Comparison of ENCODE assay signal across 27 cellular contexts in genomic region chr1:232303221-232303620, GRCh38.
"Had no signal": no experiment of that assay in that cellular context is flagged by ENCODE, and none has a peak within 500 bp of the region (broad histone marks: within the 10 kb centered on the region; RNA-seq: fewer than 3 reads in every experiment).

No MANE protein-coding gene starts in this region.

- H3K9me3 Mint-ChIP-seq: effector memory CD8-positive, alpha-beta T cell; nephron progenitor cell; stimulated activated naive CD8-positive, alpha-beta T cell treated with anti-CD3 and anti-CD28 coated beads, Interleukin-15, amount 100 ng/mL, for 72 hours had no signal

- H3K4me3 ChIP-seq: esophagus muscularis mucosa, left ventricle myocardium inferior, lower lobe of right lung, prostate gland, suprapubic skin, transverse colon, upper lobe of right lung, uterus had no signal

- H3K27me3 ChIP-seq: esophagus muscularis mucosa, suprapubic skin, transverse colon, upper lobe of right lung, uterus had no signal

- H3K36me3 Mint-ChIP-seq: immature natural killer cell; naive thymus-derived CD8-positive, alpha-beta T cell had no signal

- H3K27ac Mint-ChIP-seq: effector memory CD8-positive, alpha-beta T cell; immature natural killer cell; naive thymus-derived CD8-positive, alpha-beta T cell; nephron progenitor cell; stimulated activated naive CD8-positive, alpha-beta T cell treated with anti-CD3 and anti-CD28 coated beads, Interleukin-15, amount 100 ng/mL, for 72 hours had no signal

- H3K4me3 Mint-ChIP-seq: effector memory CD8-positive, alpha-beta T cell; immature natural killer cell; naive thymus-derived CD8-positive, alpha-beta T cell; nephron progenitor cell; stimulated activated naive CD8-positive, alpha-beta T cell treated with anti-CD3 and anti-CD28 coated beads, Interleukin-15, amount 100 ng/mL, for 72 hours had no signal

- FAIRE-seq: endometrium, frontal cortex, small intestine had no signal

- ATAC-seq: effector memory CD8-positive, alpha-beta T cell; left colon; lower lobe of right lung; naive thymus-derived CD8-positive, alpha-beta T cell; right cardiac atrium; stimulated activated naive CD8-positive, alpha-beta T cell treated with anti-CD3 and anti-CD28 coated beads, Interleukin-15, amount 100 ng/mL, for 72 hours; upper lobe of right lung had no signal

- DNase-seq: cortex of kidney; effector memory CD8-positive, alpha-beta T cell; hypothalamus; immature natural killer cell; islet precursor cell; kidney glomerular epithelial cell; left colon; left ventricle myocardium inferior; lower lobe of right lung; naive thymus-derived CD8-positive, alpha-beta T cell; nephron progenitor cell; nucleus accumbens; right cardiac atrium; small intestine; stimulated activated CD4-positive, alpha-beta T cell treated with anti-CD3 and anti-CD28 coated beads, Interleukin-15, amount 100 ng/mL, for 24 hours; stimulated activated CD4-positive, alpha-beta T cell treated with anti-CD3 and anti-CD28 coated beads, Interleukin-4, amount 100 ng/mL, for 1 hour; stimulated activated CD8-positive, alpha-beta memory T cell treated with anti-CD3 and anti-CD28 coated beads, Interleukin-4, amount 100 ng/mL, for 48 hours; stimulated activated naive CD4-positive, alpha-beta T cell; stimulated activated naive CD8-positive, alpha-beta T cell treated with anti-CD3 and anti-CD28 coated beads, Interleukin-15, amount 100 ng/mL, for 72 hours; transverse colon; upper lobe of right lung; uterus had no signal

- H3K27ac ChIP-seq: esophagus muscularis mucosa, left ventricle myocardium inferior, lower lobe of right lung, prostate gland, transverse colon, upper lobe of right lung, uterus had no signal

- H3K4me1 Mint-ChIP-seq: immature natural killer cell; stimulated activated naive CD8-positive, alpha-beta T cell treated with anti-CD3 and anti-CD28 coated beads, Interleukin-15, amount 100 ng/mL, for 72 hours had no signal
